17 cellular contexts compared by ENCODE assay signal in genomic region chr3:159860727-159861126, GRCh38. TPM values are rescaled to one million over a fixed set of nuclear protein-coding genes. Genes with fewer than 3 reads are reported as not detected.
A peak's percentile ranks its signal among the peaks of the same experiment; 100 is the strongest.
DNase-seq lines count a peak whose midpoint lies in the region; FAIRE-seq and TF ChIP-seq lines count a peak whose summit lies in the region.
"Had no signal": no experiment of that assay in that cellular context is flagged by ENCODE, and none has a peak within 500 bp of the region (broad histone marks: within the 10 kb centered on the region; RNA-seq: fewer than 3 reads in every experiment).

No MANE protein-coding gene starts in this region.

- H3K4me1 ChIP-seq in KMS-11 (ENCODE audit: low read depth, poor library complexity, severe bottlenecking) (peaks cover 70% of the 10 kb centered on the region), astrocyte (ENCODE audit: insufficient read depth, low read length) (peaks cover 35% of the 10 kb centered on the region)

- H3K79me2 ChIP-seq in KMS-11 (ENCODE audit: insufficient read depth, low read depth) = no peaks in the 10 kb centered on the region
- peaks cover 100% of the 10 kb centered on the region for H3K79me2 ChIP-seq in astrocyte (ENCODE audit: insufficient read depth, low read length)

- H3K27ac ChIP-seq in KMS-11 (peak overlapping the region; percentile 21; the same call in 1 of the 2 replicates), astrocyte (ENCODE audit: low read depth, low read length) (no peak overlapping the region)

- H3K36me3 Mint-ChIP-seq in astrocyte (ENCODE audit: low read depth, unreplicated experiment) (peaks cover 4% of the 10 kb centered on the region), mesothelial cell of epicardium (no peaks in the 10 kb centered on the region)

- H3K36me3 ChIP-seq in KMS-11 (ENCODE audit: insufficient read depth) (no peaks in the 10 kb centered on the region), astrocyte (ENCODE audit: insufficient read depth, low read length) (no peaks in the 10 kb centered on the region)

- H3K27me3 ChIP-seq in KMS-11 (ENCODE audit: insufficient read depth, low read depth) = no peaks in the 10 kb centered on the region
- no peaks in the 10 kb centered on the region for H3K27me3 ChIP-seq in astrocyte (ENCODE audit: insufficient read depth, low read length)

- H3K27ac Mint-ChIP-seq in astrocyte (ENCODE audit: unreplicated experiment) = peak overlapping the region; percentile 64
- H3K27ac Mint-ChIP-seq in mesothelial cell of epicardium = peak overlapping the region; percentile 78
- H3K27ac Mint-ChIP-seq: activated CD8-positive, alpha-beta T cell treated with anti-CD3 and anti-CD28 coated beads, Interleukin-2, amount 10 ng/mL, durations not matched to agents 7 days and 5 days; activated naive CD8-positive, alpha-beta T cell treated with anti-CD3 and anti-CD28 coated beads, Interleukin-2, amount 50 U/mL, for 24 hours; stimulated activated naive CD8-positive, alpha-beta T cell treated with anti-CD3 and anti-CD28 coated beads, Interleukin-15, Interleukin-2, amounts not matched to agents 100 ng/mL and 50 ng/mL, for 24 hours had no signal

- H3K27me3 Mint-ChIP-seq in astrocyte (ENCODE audit: low read depth, unreplicated experiment) (no peaks in the 10 kb centered on the region), mesothelial cell of epicardium (ENCODE audit: low read depth) (no peaks in the 10 kb centered on the region)

- no peak for FAIRE-seq in astrocyte (lab: Jason Lieb, UNC)
- FAIRE-seq: G401.6, K562 had no signal

- H3K9me3 Mint-ChIP-seq in astrocyte (ENCODE audit: unreplicated experiment) = no peaks in the 10 kb centered on the region
- H3K9me3 Mint-ChIP-seq in mesothelial cell of epicardium = no peaks in the 10 kb centered on the region
- H3K9me3 Mint-ChIP-seq: activated naive CD8-positive, alpha-beta T cell treated with anti-CD3 and anti-CD28 coated beads, Interleukin-2, amount 50 U/mL, for 24 hours; stimulated activated naive CD8-positive, alpha-beta T cell treated with anti-CD3 and anti-CD28 coated beads, Interleukin-15, Interleukin-2, amounts not matched to agents 100 ng/mL and 50 ng/mL, for 24 hours had no signal

- H3K4me3 Mint-ChIP-seq in astrocyte (ENCODE audit: unreplicated experiment) (peak overlapping the region; percentile 21), mesothelial cell of epicardium (no peak overlapping the region)
- H3K4me3 Mint-ChIP-seq: activated CD8-positive, alpha-beta T cell treated with anti-CD3 and anti-CD28 coated beads, Interleukin-2, amount 10 ng/mL, durations not matched to agents 7 days and 5 days; activated naive CD8-positive, alpha-beta T cell treated with anti-CD3 and anti-CD28 coated beads, Interleukin-2, amount 50 U/mL, for 24 hours; stimulated activated naive CD8-positive, alpha-beta T cell treated with anti-CD3 and anti-CD28 coated beads, Interleukin-15, Interleukin-2, amounts not matched to agents 100 ng/mL and 50 ng/mL, for 24 hours had no signal

- peak; percentile 11 for DNase-seq in GDM1 (lab: John Stamatoyannopoulos, UW)
- no peak for DNase-seq in astrocyte (ENCODE audit: low read depth)
- no peak for DNase-seq in mesothelial cell of epicardium (ENCODE audit: low spot score in 2 of 2, unreplicated experiment in 2 of 2)
- DNase-seq in HCEC 1CT = no peak
- DNase-seq in D341Med (ENCODE audit: low spot score) = no peak
- DNase-seq in activated naive CD4-positive, alpha-beta T cell treated with anti-CD3 and anti-CD28 coated beads, Interleukin-2, amount 50 U/mL, for 16 hours = no peak
- DNase-seq in NCI-H345 treated with DMSO at 0.1 percent for 48 hours (lab: John Stamatoyannopoulos, UW; ENCODE audit: unreplicated experiment) = no peak
- DNase-seq: activated CD8-positive, alpha-beta T cell treated with anti-CD3 and anti-CD28 coated beads, Interleukin-2, amount 10 ng/mL, durations not matched to agents 7 days and 5 days; activated naive CD8-positive, alpha-beta T cell treated with anti-CD3 and anti-CD28 coated beads, Interleukin-2, amount 50 U/mL, for 24 hours; AML-193; effector CD8-positive, alpha-beta T cell; NCI-H510A treated with DMSO at 0.1 percent for 48 hours; stimulated activated CD4-positive, alpha-beta T cell treated with anti-CD3 and anti-CD28 coated beads, Interleukin-2, amount 100 ng/mL, for 24 hours had no signal

- H3K4me3 ChIP-seq in KMS-11 (IDR thresholded peaks at IDR 0.05; ENCODE audit: insufficient read depth, low read depth, low read length) (peak overlapping the region; percentile 54), astrocyte (ENCODE audit: insufficient read depth, low read depth, low read length) (no peak overlapping the region)
- H3K4me3 ChIP-seq: K562 had no signal

- H4K20me1 ChIP-seq in KMS-11 (ENCODE audit: insufficient read depth) = no peaks in the 10 kb centered on the region
- H4K20me1 ChIP-seq in astrocyte (ENCODE audit: insufficient read depth, low read length) = peaks cover 38% of the 10 kb centered on the region

- H2AFZ ChIP-seq in KMS-11 (ENCODE audit: low read depth) (no peak overlapping the region), astrocyte (ENCODE audit: low read depth, low read length) (no peak overlapping the region)

- peak overlapping the region; percentile 81 for H3K4me2 ChIP-seq in KMS-11
- H3K4me2 ChIP-seq in astrocyte (ENCODE audit: low read length) = peak overlapping the region; percentile 8

- no peak overlapping the region for H3K9ac ChIP-seq in KMS-11
- H3K9ac ChIP-seq in astrocyte (ENCODE audit: low read length) = no peak overlapping the region

- H3K9me3 ChIP-seq in astrocyte (ENCODE audit: insufficient read depth, low read depth, low read length) = no peaks in the 10 kb centered on the region

- peaks cover 74% of the 10 kb centered on the region for H3K4me1 Mint-ChIP-seq in astrocyte (ENCODE audit: low read depth, unreplicated experiment)
- peaks cover 58% of the 10 kb centered on the region for H3K4me1 Mint-ChIP-seq in mesothelial cell of epicardium

- TF ChIP-seq CTCF in KMS-11 (conservative IDR thresholded peaks at IDR 0.05; ENCODE audit: low read depth, low read length) (no peak), astrocyte (IDR thresholded peaks at IDR 0.05; ENCODE audit: insufficient read depth, low read depth, low read length) (no peak), mesothelial cell of epicardium (IDR thresholded peaks at IDR 0.05; ENCODE audit: unreplicated experiment) (no peak)

RNA-seq across cellular contexts. Expression of gene SCHIP1, which starts 21.1 kb away (rescaled TPM):
- 21.3 and 27.7 TPM in 2 replicates for total RNA-seq in astrocyte
- 9.2 to 10.6 TPM (median 9.8 TPM) in 3 replicates for total RNA-seq in mesothelial cell of epicardium
- total RNA-seq: activated CD8-positive, alpha-beta T cell treated with anti-CD3 and anti-CD28 coated beads, Interleukin-2, amount 10 ng/mL, durations not matched to agents 7 days and 5 days; K562 had no signal
